ENCODE assay signal across 15 cellular contexts in genomic region chr3:150582620-150583019, GRCh38. TPM values are rescaled to one million over a fixed set of nuclear protein-coding genes. Genes with fewer than 3 reads are reported as not detected.
DNase-seq lines count a peak whose midpoint lies in the region; ATAC-seq and TF ChIP-seq lines count a peak whose summit lies in the region.
"Had no signal": no experiment of that assay in that cellular context is flagged by ENCODE, and none has a peak within 500 bp of the region (broad histone marks: within the 10 kb centered on the region; RNA-seq: fewer than 3 reads in every experiment).

No MANE protein-coding gene starts in this region.

- H3K27ac Mint-ChIP-seq in activated CD4-positive, alpha-beta T cell treated with anti-CD3 and anti-CD28 coated beads, Interleukin-2, amount 10 ng/mL, durations not matched to agents 24 days and 14 days: peak overlapping the region; percentile 78
- H3K27ac Mint-ChIP-seq in activated naive CD8-positive, alpha-beta T cell treated with anti-CD3 and anti-CD28 coated beads, Interleukin-2, amount 50 U/mL, for 24 hours: peak overlapping the region; percentile 71
- no peak overlapping the region for H3K27ac Mint-ChIP-seq in endothelial cell (ENCODE audit: unreplicated experiment)
- peak overlapping the region in 2 of 6 donors; percentile 39 to 49 for H3K27ac Mint-ChIP-seq in immature natural killer cell
- H3K27ac Mint-ChIP-seq: GM23338, natural killer cell had no signal

- no peaks in the 10 kb centered on the region for H3K27me3 Mint-ChIP-seq in activated CD4-positive, alpha-beta T cell treated with anti-CD3 and anti-CD28 coated beads, Interleukin-2, amount 10 ng/mL, durations not matched to agents 24 days and 14 days
- H3K27me3 Mint-ChIP-seq in activated naive CD8-positive, alpha-beta T cell treated with anti-CD3 and anti-CD28 coated beads, Interleukin-2, amount 50 U/mL, for 24 hours: no peaks in the 10 kb centered on the region
- H3K27me3 Mint-ChIP-seq in endothelial cell (ENCODE audit: unreplicated experiment) (no peaks in the 10 kb centered on the region), immature natural killer cell (ENCODE audit: low read depth in 3 of 3) (no peaks in the 10 kb centered on the region)

- no peak for DNase-seq in activated CD4-positive, alpha-beta T cell treated with anti-CD3 and anti-CD28 coated beads, Interleukin-2, amount 10 ng/mL, durations not matched to agents 24 days and 14 days
- no peak for DNase-seq in activated CD4-positive, alpha-beta T cell treated with anti-CD3 and anti-CD28 coated beads for 1 hour
- no peak for DNase-seq in activated naive CD8-positive, alpha-beta T cell treated with anti-CD3 and anti-CD28 coated beads, Interleukin-2, amount 50 U/mL, for 24 hours
- DNase-seq in endothelial cell (ENCODE audit: low spot score): no peak
- no peak for DNase-seq in NCI-H2081 (lab: John Stamatoyannopoulos, UW)
- no peak for DNase-seq in immature natural killer cell
- DNase-seq: DMS79 treated with DMSO at 0.1 percent for 48 hours, esophagus squamous epithelium, natural killer cell, NCI-H510A treated with DMSO at 0.1 percent for 48 hours, SK-N-SH had no signal

- peaks cover 47% of the 10 kb centered on the region for H3K36me3 Mint-ChIP-seq in activated CD4-positive, alpha-beta T cell treated with anti-CD3 and anti-CD28 coated beads, Interleukin-2, amount 10 ng/mL, durations not matched to agents 24 days and 14 days (ENCODE audit: low read depth)
- H3K36me3 Mint-ChIP-seq in activated naive CD8-positive, alpha-beta T cell treated with anti-CD3 and anti-CD28 coated beads, Interleukin-2, amount 50 U/mL, for 24 hours (ENCODE audit: low read depth): peaks cover 42% of the 10 kb centered on the region
- peaks cover 12% of the 10 kb centered on the region for H3K36me3 Mint-ChIP-seq in endothelial cell (ENCODE audit: low read depth, unreplicated experiment)
- peaks cover 13 to 30% (median 20%) of the 10 kb centered on the region in 3 donors for H3K36me3 Mint-ChIP-seq in immature natural killer cell

- peaks cover 18% of the 10 kb centered on the region for H3K4me1 Mint-ChIP-seq in activated CD4-positive, alpha-beta T cell treated with anti-CD3 and anti-CD28 coated beads, Interleukin-2, amount 10 ng/mL, durations not matched to agents 24 days and 14 days
- peaks cover 13% of the 10 kb centered on the region for H3K4me1 Mint-ChIP-seq in activated naive CD8-positive, alpha-beta T cell treated with anti-CD3 and anti-CD28 coated beads, Interleukin-2, amount 50 U/mL, for 24 hours
- H3K4me1 Mint-ChIP-seq in endothelial cell (ENCODE audit: unreplicated experiment) (no peaks in the 10 kb centered on the region), immature natural killer cell (peaks cover 0 to 5% of the 10 kb centered on the region in 2 donors)
- H3K4me1 Mint-ChIP-seq: GM23338, natural killer cell had no signal

- no peaks in the 10 kb centered on the region for H3K9me3 Mint-ChIP-seq in activated CD4-positive, alpha-beta T cell treated with anti-CD3 and anti-CD28 coated beads, Interleukin-2, amount 10 ng/mL, durations not matched to agents 24 days and 14 days
- H3K9me3 Mint-ChIP-seq in activated naive CD8-positive, alpha-beta T cell treated with anti-CD3 and anti-CD28 coated beads, Interleukin-2, amount 50 U/mL, for 24 hours: no peaks in the 10 kb centered on the region
- H3K9me3 Mint-ChIP-seq in endothelial cell (ENCODE audit: unreplicated experiment) (no peaks in the 10 kb centered on the region), immature natural killer cell (no peaks in the 10 kb centered on the region)
- H3K9me3 Mint-ChIP-seq: GM23338, natural killer cell had no signal

- intact Hi-C loops in activated CD4-positive, alpha-beta T cell treated with anti-CD3 and anti-CD28 coated beads, Interleukin-2, amount 10 ng/mL, durations not matched to agents 24 days and 14 days (cut with micrococcal nuclease): loop anchor here (1.0 to 2.0 kb wide), 3 partner anchors 20 to 99 kb away; partner anchors contain the start of genes EIF2A, SELENOT and SERP1

- no peak for TF ChIP-seq CTCF in endothelial cell (IDR thresholded peaks at IDR 0.05; ENCODE audit: unreplicated experiment)

- no peak overlapping the region for H3K4me3 Mint-ChIP-seq in activated CD4-positive, alpha-beta T cell treated with anti-CD3 and anti-CD28 coated beads, Interleukin-2, amount 10 ng/mL, durations not matched to agents 24 days and 14 days
- no peak overlapping the region for H3K4me3 Mint-ChIP-seq in activated naive CD8-positive, alpha-beta T cell treated with anti-CD3 and anti-CD28 coated beads, Interleukin-2, amount 50 U/mL, for 24 hours
- H3K4me3 Mint-ChIP-seq in endothelial cell (ENCODE audit: unreplicated experiment) (no peak overlapping the region), immature natural killer cell (no peak overlapping the region)
- H3K4me3 Mint-ChIP-seq: GM23338, natural killer cell had no signal

- peak; percentile 58 for ATAC-seq in GM21447 (IDR thresholded peaks at IDR 0.05; ENCODE audit: unreplicated experiment)
- ATAC-seq in HG03066 (IDR thresholded peaks at IDR 0.05; ENCODE audit: low read depth, unreplicated experiment): peak; percentile 60
- ATAC-seq in activated naive CD8-positive, alpha-beta T cell treated with anti-CD3 and anti-CD28 coated beads, Interleukin-2, amount 50 U/mL, for 24 hours: no peak
- ATAC-seq: GM23338, K562, natural killer cell had no signal

RNA-seq across cellular contexts. Expression of gene SELENOT, which starts 20.5 kb away (rescaled TPM):
- total RNA-seq in activated CD4-positive, alpha-beta T cell treated with anti-CD3 and anti-CD28 coated beads, Interleukin-2, amount 10 ng/mL, durations not matched to agents 24 days and 14 days: 127 and 135 TPM in 2 replicates
- total RNA-seq in endothelial cell (ENCODE audit: unreplicated experiment): 73.6 TPM
- polyA plus RNA-seq in immature natural killer cell: 100 to 1,000 TPM; 421 to 768 (median 558) TPM

RNA-seq across cellular contexts. Expression of gene EIF2A, which starts 36.0 kb away (rescaled TPM):
- 125 and 133 TPM in 2 replicates for total RNA-seq in activated CD4-positive, alpha-beta T cell treated with anti-CD3 and anti-CD28 coated beads, Interleukin-2, amount 10 ng/mL, durations not matched to agents 24 days and 14 days
- total RNA-seq in endothelial cell (ENCODE audit: unreplicated experiment): 68.8 TPM
- 10 to 100 TPM; 31.3 to 39.4 (median 35.8) TPM for polyA plus RNA-seq in immature natural killer cell

RNA-seq across cellular contexts. Expression of gene SERP1, which starts 36.3 kb away (rescaled TPM):
- 88.8 and 103 TPM in 2 replicates for total RNA-seq in activated CD4-positive, alpha-beta T cell treated with anti-CD3 and anti-CD28 coated beads, Interleukin-2, amount 10 ng/mL, durations not matched to agents 24 days and 14 days
- total RNA-seq in endothelial cell (ENCODE audit: unreplicated experiment): 89.9 TPM
- 100 to 1,000 TPM; 142 to 187 (median 165) TPM for polyA plus RNA-seq in immature natural killer cell
